1 cellular context compared by ENCODE assay signal in genomic region chr16:22188595-22189442, GRCh38.
TF ChIP-seq lines count a peak whose summit lies in the region.

No MANE protein-coding gene starts in this region.

TF ChIP-seq in HepG2, 621 proteins besides CTCF, POLR2A, EP300 and RAD21 (continued from another document and continues in another):
- TF ChIP-seq ZBTB33 (CRISPR knock-in tag; IDR thresholded peaks at IDR 0.05) (0 out of 2 replicates have a peak, but pooled peaks have one; percentile 16), BORCS8-MEF2B (CRISPR knock-in tag; IDR thresholded peaks at IDR 0.05) (peak; percentile 26; the same call in 1 of the 2 replicates), SETDB1 (CRISPR knock-in tag; IDR thresholded peaks at IDR 0.05; ENCODE audit: borderline replicate concordance) (no peak), ZKSCAN5 (CRISPR knock-in tag; IDR thresholded peaks at IDR 0.05) (no peak), RXRB (CRISPR knock-in tag; IDR thresholded peaks at IDR 0.05; ENCODE audit: borderline replicate concordance) (peak; percentile 78), SAP130 (CRISPR knock-in tag; IDR thresholded peaks at IDR 0.05; ENCODE audit: low read depth) (peak; percentile 47; the same call in 1 of the 2 replicates), ZNF589 (CRISPR knock-in tag; conservative IDR thresholded peaks at IDR 0.05) (no peak), ZNF773 (CRISPR knock-in tag; IDR thresholded peaks at IDR 0.05; ENCODE audit: borderline replicate concordance) (no peak), HNRNPUL1 (IDR thresholded peaks at IDR 0.05; ENCODE audit: low read depth, low read length) (no peak), ZNF253 (CRISPR knock-in tag; IDR thresholded peaks at IDR 0.05; ENCODE audit: borderline replicate concordance) (0 out of 2 replicates have a peak, but pooled peaks have one; percentile 63), WIZ (CRISPR knock-in tag; IDR thresholded peaks at IDR 0.05) (no peak), ZNF558 (CRISPR knock-in tag; IDR thresholded peaks at IDR 0.05; ENCODE audit: borderline replicate concordance) (no peak), NPAS2 (CRISPR knock-in tag; IDR thresholded peaks at IDR 0.05; ENCODE audit: borderline replicate concordance) (no peak), SNRNP70 (IDR thresholded peaks at IDR 0.05; ENCODE audit: low read depth, low read length) (no peak), ZNF143 (CRISPR knock-in tag; IDR thresholded peaks at IDR 0.05) (no peak), RFX3 (CRISPR knock-in tag; IDR thresholded peaks at IDR 0.05) (no peak), ZNF724P (CRISPR knock-in tag; IDR thresholded peaks at IDR 0.05; ENCODE audit: borderline replicate concordance) (no peak; the same call in 1 of the 2 replicates), ZNF598 (CRISPR knock-in tag; IDR thresholded peaks at IDR 0.05; ENCODE audit: borderline replicate concordance) (no peak), ZNF12 (CRISPR knock-in tag; IDR thresholded peaks at IDR 0.05) (0 out of 2 replicates have a peak, but pooled peaks have one; percentile 10), BCL6 (CRISPR knock-in tag; IDR thresholded peaks at IDR 0.05) (0 out of 2 replicates have a peak, but pooled peaks have one; percentile 25), ZFP62 (CRISPR knock-in tag; IDR thresholded peaks at IDR 0.05) (no peak), ZNF205 (CRISPR knock-in tag; IDR thresholded peaks at IDR 0.05) (0 out of 2 replicates have a peak, but pooled peaks have one; percentile 34), GPBP1L1 (CRISPR knock-in tag; IDR thresholded peaks at IDR 0.05) (no peak), ZNF430 (CRISPR knock-in tag; IDR thresholded peaks at IDR 0.05) (no peak), ADNP (CRISPR knock-in tag; IDR thresholded peaks at IDR 0.05) (no peak), GABPA (IDR thresholded peaks at IDR 0.05; ENCODE audit: low read depth, low read length) (no peak), GABPA (CRISPR knock-in tag; IDR thresholded peaks at IDR 0.05; ENCODE audit: low read depth) (no peak), RCOR2 (CRISPR knock-in tag; IDR thresholded peaks at IDR 0.05) (no peak), MTF2 (CRISPR knock-in tag; IDR thresholded peaks at IDR 0.05; ENCODE audit: borderline replicate concordance) (no peak), ZSCAN21 (CRISPR knock-in tag; IDR thresholded peaks at IDR 0.05; ENCODE audit: borderline replicate concordance) (peak; percentile 55; the same call in 1 of the 2 replicates), BHLHE40 (IDR thresholded peaks at IDR 0.05; ENCODE audit: low read length) (0 out of 2 replicates have a peak, but pooled peaks have one; percentile 23), SRY (CRISPR knock-in tag; IDR thresholded peaks at IDR 0.05) (no peak), ASH2L (IDR thresholded peaks at IDR 0.05; ENCODE audit: insufficient read length, low read depth, low read length) (no peak), ZNF296 (CRISPR knock-in tag; conservative IDR thresholded peaks at IDR 0.05) (no peak), CBX5 (CRISPR knock-in tag; IDR thresholded peaks at IDR 0.05; ENCODE audit: borderline replicate concordance) (no peak; the same call in none of the 2 replicates), CENPX (CRISPR knock-in tag; IDR thresholded peaks at IDR 0.05) (no peak), TBX2 (CRISPR knock-in tag; IDR thresholded peaks at IDR 0.05; ENCODE audit: borderline replicate concordance) (peak; percentile 50; the same call in 1 of the 2 replicates), ZNF263 (CRISPR knock-in tag; IDR thresholded peaks at IDR 0.05) (peak; percentile 53; the same call in 1 of the 2 replicates), SRSF1 (optimal IDR thresholded peaks at IDR 0.05; ENCODE audit: low read depth, low read length) (no peak), IKZF4 (CRISPR knock-in tag; IDR thresholded peaks at IDR 0.05; ENCODE audit: borderline replicate concordance, low read depth, not compliant biosample characterization) (no peak), GZF1 (CRISPR knock-in tag; IDR thresholded peaks at IDR 0.05) (no peak), EZH2 (conservative IDR thresholded peaks at IDR 0.05; ENCODE audit: low read depth, low read length) (no peak), LCORL (IDR thresholded peaks at IDR 0.05) (no peak), LCORL (CRISPR knock-in tag; IDR thresholded peaks at IDR 0.05) (no peak), ZNF784 (CRISPR knock-in tag; IDR thresholded peaks at IDR 0.05; ENCODE audit: borderline replicate concordance) (no peak), GLMP (CRISPR knock-in tag; IDR thresholded peaks at IDR 0.05; ENCODE audit: borderline replicate concordance) (no peak), RBM22 (optimal IDR thresholded peaks at IDR 0.05; ENCODE audit: low read length) (no peak), PITX1 (CRISPR knock-in tag; IDR thresholded peaks at IDR 0.05) (peak; percentile 37), AGO2 (optimal IDR thresholded peaks at IDR 0.05; ENCODE audit: low read depth, low read length) (no peak), ATF5 (CRISPR knock-in tag; IDR thresholded peaks at IDR 0.05; ENCODE audit: low read depth) (peak; percentile 45; the same call in 1 of the 2 replicates), CCDC6 (CRISPR knock-in tag; IDR thresholded peaks at IDR 0.05) (no peak), ZFP90 (CRISPR knock-in tag; IDR thresholded peaks at IDR 0.05; ENCODE audit: borderline replicate concordance) (peak; percentile 79)
- TF ChIP-seq, protein P1, sequence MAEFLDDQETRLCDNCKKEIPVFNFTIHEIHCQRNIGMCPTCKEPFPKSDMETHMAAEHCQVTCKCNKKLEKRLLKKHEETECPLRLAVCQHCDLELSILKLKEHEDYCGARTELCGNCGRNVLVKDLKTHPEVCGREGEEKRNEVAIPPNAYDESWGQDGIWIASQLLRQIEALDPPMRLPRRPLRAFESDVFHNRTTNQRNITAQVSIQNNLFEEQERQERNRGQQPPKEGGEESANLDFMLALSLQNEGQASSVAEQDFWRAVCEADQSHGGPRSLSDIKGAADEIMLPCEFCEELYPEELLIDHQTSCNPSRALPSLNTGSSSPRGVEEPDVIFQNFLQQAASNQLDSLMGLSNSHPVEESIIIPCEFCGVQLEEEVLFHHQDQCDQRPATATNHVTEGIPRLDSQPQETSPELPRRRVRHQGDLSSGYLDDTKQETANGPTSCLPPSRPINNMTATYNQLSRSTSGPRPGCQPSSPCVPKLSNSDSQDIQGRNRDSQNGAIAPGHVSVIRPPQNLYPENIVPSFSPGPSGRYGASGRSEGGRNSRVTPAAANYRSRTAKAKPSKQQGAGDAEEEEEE (CRISPR knock-in tag; IDR thresholded peaks at IDR 0.05; ENCODE audit: borderline replicate concordance), result no peak
- TF ChIP-seq, protein P2, sequence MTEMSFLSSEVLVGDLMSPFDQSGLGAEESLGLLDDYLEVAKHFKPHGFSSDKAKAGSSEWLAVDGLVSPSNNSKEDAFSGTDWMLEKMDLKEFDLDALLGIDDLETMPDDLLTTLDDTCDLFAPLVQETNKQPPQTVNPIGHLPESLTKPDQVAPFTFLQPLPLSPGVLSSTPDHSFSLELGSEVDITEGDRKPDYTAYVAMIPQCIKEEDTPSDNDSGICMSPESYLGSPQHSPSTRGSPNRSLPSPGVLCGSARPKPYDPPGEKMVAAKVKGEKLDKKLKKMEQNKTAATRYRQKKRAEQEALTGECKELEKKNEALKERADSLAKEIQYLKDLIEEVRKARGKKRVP (CRISPR knock-in tag; IDR thresholded peaks at IDR 0.05), result no peak
- TF ChIP-seq, protein P3, sequence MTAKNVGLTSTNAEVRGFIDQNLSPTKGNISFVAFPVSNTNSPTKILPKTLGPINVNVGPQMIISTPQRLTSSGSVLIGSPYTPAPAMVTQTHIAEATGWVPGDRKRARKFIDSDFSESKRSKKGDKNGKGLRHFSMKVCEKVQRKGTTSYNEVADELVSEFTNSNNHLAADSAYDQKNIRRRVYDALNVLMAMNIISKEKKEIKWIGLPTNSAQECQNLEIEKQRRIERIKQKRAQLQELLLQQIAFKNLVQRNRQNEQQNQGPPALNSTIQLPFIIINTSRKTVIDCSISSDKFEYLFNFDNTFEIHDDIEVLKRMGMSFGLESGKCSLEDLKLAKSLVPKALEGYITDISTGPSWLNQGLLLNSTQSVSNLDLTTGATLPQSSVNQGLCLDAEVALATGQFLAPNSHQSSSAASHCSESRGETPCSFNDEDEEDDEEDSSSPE (CRISPR knock-in tag; IDR thresholded peaks at IDR 0.05), result no peak
- TF ChIP-seq, protein P4, sequence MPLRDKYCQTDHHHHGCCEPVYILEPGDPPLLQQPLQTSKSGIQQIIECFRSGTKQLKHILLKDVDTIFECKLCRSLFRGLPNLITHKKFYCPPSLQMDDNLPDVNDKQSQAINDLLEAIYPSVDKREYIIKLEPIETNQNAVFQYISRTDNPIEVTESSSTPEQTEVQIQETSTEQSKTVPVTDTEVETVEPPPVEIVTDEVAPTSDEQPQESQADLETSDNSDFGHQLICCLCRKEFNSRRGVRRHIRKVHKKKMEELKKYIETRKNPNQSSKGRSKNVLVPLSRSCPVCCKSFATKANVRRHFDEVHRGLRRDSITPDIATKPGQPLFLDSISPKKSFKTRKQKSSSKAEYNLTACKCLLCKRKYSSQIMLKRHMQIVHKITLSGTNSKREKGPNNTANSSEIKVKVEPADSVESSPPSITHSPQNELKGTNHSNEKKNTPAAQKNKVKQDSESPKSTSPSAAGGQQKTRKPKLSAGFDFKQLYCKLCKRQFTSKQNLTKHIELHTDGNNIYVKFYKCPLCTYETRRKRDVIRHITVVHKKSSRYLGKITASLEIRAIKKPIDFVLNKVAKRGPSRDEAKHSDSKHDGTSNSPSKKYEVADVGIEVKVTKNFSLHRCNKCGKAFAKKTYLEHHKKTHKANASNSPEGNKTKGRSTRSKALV (CRISPR knock-in tag; IDR thresholded peaks at IDR 0.05), result peak; percentile 80
- TF ChIP-seq, protein P5, sequence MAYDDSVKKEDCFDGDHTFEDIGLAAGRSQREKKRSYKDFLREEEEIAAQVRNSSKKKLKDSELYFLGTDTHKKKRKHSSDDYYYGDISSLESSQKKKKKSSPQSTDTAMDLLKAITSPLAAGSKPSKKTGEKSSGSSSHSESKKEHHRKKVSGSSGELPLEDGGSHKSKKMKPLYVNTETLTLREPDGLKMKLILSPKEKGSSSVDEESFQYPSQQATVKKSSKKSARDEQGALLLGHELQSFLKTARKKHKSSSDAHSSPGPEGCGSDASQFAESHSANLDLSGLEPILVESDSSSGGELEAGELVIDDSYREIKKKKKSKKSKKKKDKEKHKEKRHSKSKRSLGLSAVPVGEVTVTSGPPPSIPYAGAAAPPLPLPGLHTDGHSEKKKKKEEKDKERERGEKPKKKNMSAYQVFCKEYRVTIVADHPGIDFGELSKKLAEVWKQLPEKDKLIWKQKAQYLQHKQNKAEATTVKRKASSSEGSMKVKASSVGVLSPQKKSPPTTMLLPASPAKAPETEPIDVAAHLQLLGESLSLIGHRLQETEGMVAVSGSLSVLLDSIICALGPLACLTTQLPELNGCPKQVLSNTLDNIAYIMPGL (CRISPR knock-in tag; IDR thresholded peaks at IDR 0.05; ENCODE audit: borderline replicate concordance in 1 of 2, low read depth in 1 of 2), result peak; percentile 70 to 84; a peak in 3 of 4 replicates
